Comparison of ENCODE assay signal across 9 cellular contexts in genomic region chr9:99184073-99184426, GRCh38. TPM values are rescaled to one million over a fixed set of nuclear protein-coding genes. Genes with fewer than 3 reads are reported as not detected.
DNase-seq lines count a peak whose midpoint lies in the region; ATAC-seq and TF ChIP-seq lines count a peak whose summit lies in the region.
"Had no signal": no experiment of that assay in that cellular context is flagged by ENCODE, and none has a peak within 500 bp of the region (broad histone marks: within the 10 kb centered on the region; RNA-seq: fewer than 3 reads in every experiment).

No MANE protein-coding gene starts in this region.

- peak overlapping the region in 1 of 2 donors; percentile 30 for H3K27ac ChIP-seq in right atrium auricular region
- H3K27ac ChIP-seq in stomach, result peak overlapping the region in 4 of 5 donors; percentile 10 to 57 (median 38)
- H3K27ac ChIP-seq: colonic mucosa had no signal

- intact Hi-C loops in activated B cell treated with CpG ODN at 0.5 μM for 24 hours (cut with micrococcal nuclease), result loop anchor here (1.0 to 5.0 kb wide), 18 partner anchors 17 to 1139 kb away; partner anchors contain the start of genes INVS and SEC61B
- intact Hi-C loops in stomach (cut with DNase I; ENCODE audit: low total_unique reads), result no loop called here

- H3K9me3 Mint-ChIP-seq in T-helper 1 cell treated with Interleukin-12 subunit alpha and Interleukin-12 subunit beta and Interleukin-4 antibody, amounts not matched to agents 30 μg/mL and 1 μg/mL, for 36 hours, result no peaks in the 10 kb centered on the region
- H3K9me3 Mint-ChIP-seq in activated B cell treated with CpG ODN at 0.5 μM for 24 hours, result no peaks in the 10 kb centered on the region

- no peak overlapping the region for H3K4me3 Mint-ChIP-seq in T-helper 1 cell treated with Interleukin-12 subunit alpha and Interleukin-12 subunit beta and Interleukin-4 antibody, amounts not matched to agents 30 μg/mL and 1 μg/mL, for 36 hours
- peak overlapping the region; percentile 57 for H3K4me3 Mint-ChIP-seq in activated B cell treated with CpG ODN at 0.5 μM for 24 hours

- no peak for TF ChIP-seq CTCF in activated B cell treated with CpG ODN at 0.5 μM for 24 hours (IDR thresholded peaks at IDR 0.05)
- TF ChIP-seq CTCF in right atrium auricular region (IDR thresholded peaks at IDR 0.05), result no peak
- no peak for TF ChIP-seq CTCF in stomach (IDR thresholded peaks at IDR 0.05)

- no peak for TF ChIP-seq EP300 in stomach (IDR thresholded peaks at IDR 0.05)

- TF ChIP-seq POLR2A in stomach (IDR thresholded peaks at IDR 0.05), result no peak

- no peaks in the 10 kb centered on the region for H3K9me3 ChIP-seq in right atrium auricular region
- no peaks in the 10 kb centered on the region for H3K9me3 ChIP-seq in stomach
- H3K9me3 ChIP-seq: colonic mucosa had no signal

- peak overlapping the region; percentile 64 for H3K27ac Mint-ChIP-seq in T-helper 1 cell treated with Interleukin-12 subunit alpha and Interleukin-12 subunit beta and Interleukin-4 antibody, amounts not matched to agents 30 μg/mL and 1 μg/mL, for 36 hours
- peak overlapping the region; percentile 95 for H3K27ac Mint-ChIP-seq in activated B cell treated with CpG ODN at 0.5 μM for 24 hours

- H3K36me3 ChIP-seq in right atrium auricular region (no peaks in the 10 kb centered on the region), stomach (no peaks in the 10 kb centered on the region)
- H3K36me3 ChIP-seq: colonic mucosa had no signal

- POLR2A ChIA-PET in activated B cell treated with CpG ODN at 0.5 μM for 24 hours (lab: Charles Lee), result interaction anchor here (0.8 to 10.8 kb wide), 21 partner anchors 11 to 1033 kb away, joined by 3 to 191 read pairs (median 5); partner anchors contain the start of genes ALG2, NR4A3, SEC61B and TGFBR1

- 52 to 72% (median 66%) methylated on average over 8 of the region's 8 CpGs for WGBS in stomach, 5 donors

- peaks cover 52% of the 10 kb centered on the region for H3K4me1 Mint-ChIP-seq in T-helper 1 cell treated with Interleukin-12 subunit alpha and Interleukin-12 subunit beta and Interleukin-4 antibody, amounts not matched to agents 30 μg/mL and 1 μg/mL, for 36 hours (ENCODE audit: low read depth)
- peaks cover 98% of the 10 kb centered on the region for H3K4me1 Mint-ChIP-seq in activated B cell treated with CpG ODN at 0.5 μM for 24 hours

- no peak for ATAC-seq in activated B cell treated with CpG ODN at 0.5 μM for 24 hours (ENCODE audit: low read depth)

- peaks cover 11% of the 10 kb centered on the region for H3K27me3 Mint-ChIP-seq in T-helper 1 cell treated with Interleukin-12 subunit alpha and Interleukin-12 subunit beta and Interleukin-4 antibody, amounts not matched to agents 30 μg/mL and 1 μg/mL, for 36 hours (ENCODE audit: low read depth)
- H3K27me3 Mint-ChIP-seq in activated B cell treated with CpG ODN at 0.5 μM for 24 hours, result no peaks in the 10 kb centered on the region

- H3K27me3 ChIP-seq in right atrium auricular region (no peaks in the 10 kb centered on the region), stomach (peaks cover 0 to 7% (median 0%) of the 10 kb centered on the region in 3 donors)
- H3K27me3 ChIP-seq: colonic mucosa had no signal

- H3K36me3 Mint-ChIP-seq in T-helper 1 cell treated with Interleukin-12 subunit alpha and Interleukin-12 subunit beta and Interleukin-4 antibody, amounts not matched to agents 30 μg/mL and 1 μg/mL, for 36 hours (ENCODE audit: low read depth), result peaks cover 1% of the 10 kb centered on the region
- H3K36me3 Mint-ChIP-seq in activated B cell treated with CpG ODN at 0.5 μM for 24 hours (ENCODE audit: low read depth), result peaks cover 2% of the 10 kb centered on the region

- peaks cover 0 to 11% of the 10 kb centered on the region in 2 donors for H3K4me1 ChIP-seq in right atrium auricular region
- peaks cover 0 to 15% (median 10%) of the 10 kb centered on the region in 4 donors for H3K4me1 ChIP-seq in stomach

- H3K4me3 ChIP-seq in right atrium auricular region (no peak overlapping the region), stomach (no peak overlapping the region)

- CTCF ChIA-PET in activated B cell treated with CpG ODN at 0.5 μM for 24 hours (lab: Charles Lee), result interaction anchor here (0.6 to 8.4 kb wide), 34 partner anchors 8 to 1139 kb away, joined by 3 to 120 read pairs (median 6); partner anchors contain the start of genes ALG2 and SEC61B

- DNase-seq in T-helper 1 cell (no peak), activated B cell treated with CpG ODN at 0.5 μM for 24 hours (no peak), right atrium auricular region (ENCODE audit: low spot score) (peak; percentile 61), stomach (no peak), RKO (ENCODE audit: low spot score) (no peak), GDM1 (lab: John Stamatoyannopoulos, UW) (no peak), middle frontal gyrus (ENCODE audit: extremely low spot score, low spot score) (no peak)

RNA-seq across cellular contexts. Expression of gene ALG2, which starts 37.7 kb away (rescaled TPM):
- 51.9 and 54.4 TPM in 2 replicates for total RNA-seq in activated B cell treated with CpG ODN at 0.5 μM for 24 hours
- total RNA-seq in right atrium auricular region, result 10 to 100 TPM; 21.6 to 26.2 TPM
- 10 to 100 TPM in 4 of 5 donors, 1 to 10 TPM in 1; 1.8 to 33.9 (median 28.0) TPM for total RNA-seq in stomach
- polyA plus RNA-seq in stomach, result 10 to 100 TPM; 12.5 to 19.0 (median 15.9) TPM

RNA-seq across cellular contexts. Expression of gene SEC61B, which starts 38.0 kb away (rescaled TPM):
- 200 and 243 TPM in 2 replicates for total RNA-seq in activated B cell treated with CpG ODN at 0.5 μM for 24 hours
- 10 to 100 TPM; 29.4 to 53.1 TPM for total RNA-seq in right atrium auricular region
- 100 to 1,000 TPM in 2 of 5 donors, 10 to 100 TPM in 1, 1 to 10 TPM in 2; 4.1 to 172 (median 73.8) TPM for total RNA-seq in stomach
- polyA plus RNA-seq in stomach, result 100 to 1,000 TPM; 213 to 467 (median 346) TPM
